Comparison of ENCODE assay signal across 8 cellular contexts in the genomic region with DNA sequence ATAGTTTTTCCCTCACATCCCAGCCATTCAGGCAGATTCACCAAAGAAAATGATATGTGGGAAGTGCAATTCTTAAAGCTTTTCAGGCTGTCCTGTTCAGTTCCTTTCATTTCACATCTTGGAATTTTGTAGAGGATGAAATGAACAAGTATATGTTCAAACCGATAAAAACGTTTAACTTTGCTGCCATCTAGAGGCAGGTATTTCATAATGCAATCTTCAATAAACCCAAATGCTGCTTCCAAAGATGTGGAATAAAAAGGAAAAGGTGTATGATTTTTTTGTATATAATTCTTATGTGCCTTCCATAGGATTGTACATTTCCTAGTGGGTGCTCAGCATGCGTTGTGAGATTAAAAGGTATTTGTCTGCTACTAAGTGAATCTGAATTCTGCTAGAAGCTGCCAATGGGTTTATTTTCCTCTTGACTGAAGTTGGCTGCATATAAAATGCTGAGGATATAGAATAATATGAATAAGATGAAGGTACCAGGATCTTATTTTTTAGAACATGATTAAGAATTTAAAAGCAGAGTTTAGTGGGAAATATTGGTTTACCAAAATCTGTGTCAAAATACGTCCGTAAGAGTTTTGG.
DNase-seq lines count a peak whose midpoint lies in the region; ATAC-seq and TF ChIP-seq lines count a peak whose summit lies in the region.

No MANE protein-coding gene starts in this region.

- H3K4me1 ChIP-seq in A673 (ENCODE audit: insufficient read depth, low read length, poor library complexity, severe bottlenecking) (peaks cover 4% of the 10 kb centered on the region), right lobe of liver (no peaks in the 10 kb centered on the region)

- intact Hi-C loops in A673 (cut with micrococcal nuclease; ENCODE audit: unreplicated experiment): loop anchor here (1.0 to 10.0 kb wide), 4 partner anchors 248 to 1185 kb away; no protein-coding TSS in a partner anchor
- intact Hi-C loops in right lobe of liver (cut with DNase I): no loop called here

- TF ChIP-seq CTCF in A673 (conservative IDR thresholded peaks at IDR 0.05; ENCODE audit: low read depth, low read length) (peak; percentile 77), GM20000 (IDR thresholded peaks at IDR 0.05; ENCODE audit: extremely low read depth, missing control alignments) (no peak), choroid plexus epithelial cell (conservative IDR thresholded peaks at IDR 0.05; ENCODE audit: low read depth, low read length) (peak; percentile 51), right lobe of liver (IDR thresholded peaks at IDR 0.05) (peak; percentile 64 to 82 (median 73))

- H3K36me3 ChIP-seq in A673 (ENCODE audit: insufficient read depth, low read length, poor library complexity, severe bottlenecking): no peaks in the 10 kb centered on the region
- no peaks in the 10 kb centered on the region for H3K36me3 ChIP-seq in right lobe of liver

- peak; percentile 82 for DNase-seq in A673 (ENCODE audit: low spot score)
- peak; percentile 7 for DNase-seq in GM20000 (ENCODE audit: low spot score)
- DNase-seq in NCI-H748 (lab: John Stamatoyannopoulos, UW; ENCODE audit: unreplicated experiment): peak; percentile 51
- peak; percentile 88 for DNase-seq in choroid plexus epithelial cell (ENCODE audit: low read depth)
- no peak for DNase-seq in right lobe of liver

- 41% methylated on average over 5 of the region's 5 CpGs for WGBS in right lobe of liver (ENCODE audit: insufficient coverage, low coverage, low lambda C conversion rate, missing lambda C conversion rate)

- H3K9me3 ChIP-seq in A673 (ENCODE audit: low read depth, low read length, poor library complexity, severe bottlenecking) (no peaks in the 10 kb centered on the region), right lobe of liver (no peaks in the 10 kb centered on the region)

- POLR2A ChIA-PET in A673 (lab: Charles Lee; ENCODE audit: low non-redundant PET): no interaction called here

- H3K4me3 ChIP-seq in A673 (ENCODE audit: low read depth, low read length, poor library complexity, severe bottlenecking) (no peak overlapping the region), choroid plexus epithelial cell (ENCODE audit: low read depth, low read length) (peak overlapping the region; percentile 31), right lobe of liver (no peak overlapping the region)

- peak; percentile 70 to 81 (median 76) for ATAC-seq in right lobe of liver
- ATAC-seq in GM18517 (IDR thresholded peaks at IDR 0.05; ENCODE audit: unreplicated experiment): no peak
- no peak for ATAC-seq in GM21381 (IDR thresholded peaks at IDR 0.05; ENCODE audit: unreplicated experiment)
- ATAC-seq in HG03469 (IDR thresholded peaks at IDR 0.05; ENCODE audit: unreplicated experiment): no peak

- no TSS peak for BruUV-seq in A673 (replicated peaks; lab: Mats Ljungman, UMichigan)

- no peak for TF ChIP-seq POLR2A in right lobe of liver (IDR thresholded peaks at IDR 0.05)

- H3K27me3 ChIP-seq in A673 (replicated peaks; ENCODE audit: insufficient read depth, low read depth, low read length, poor library complexity) (no peaks in the 10 kb centered on the region), right lobe of liver (no peaks in the 10 kb centered on the region)

- H3K27ac ChIP-seq in A673 (ENCODE audit: low read depth, low read length, poor library complexity, severe bottlenecking): no peak overlapping the region
- H3K27ac ChIP-seq in right lobe of liver: no peak overlapping the region

- CTCF ChIA-PET in A673 (lab: Charles Lee): no interaction called here

Comparison
In these comparisons a context has a peak if more than half of its experiments do, and no peak if none do; other contexts are left out.
1. DNase-seq: peak in A673 (single experiment), GM20000 (single experiment), NCI-H748 (single experiment) and choroid plexus epithelial cell (single experiment); none in right lobe of liver (0 of 3).
2. ATAC-seq: peak in right lobe of liver (4 of 4); none in GM18517 (single experiment), GM21381 (single experiment) and HG03469 (single experiment).